ENCODE assay signal across 8 cellular contexts in the genomic region with DNA sequence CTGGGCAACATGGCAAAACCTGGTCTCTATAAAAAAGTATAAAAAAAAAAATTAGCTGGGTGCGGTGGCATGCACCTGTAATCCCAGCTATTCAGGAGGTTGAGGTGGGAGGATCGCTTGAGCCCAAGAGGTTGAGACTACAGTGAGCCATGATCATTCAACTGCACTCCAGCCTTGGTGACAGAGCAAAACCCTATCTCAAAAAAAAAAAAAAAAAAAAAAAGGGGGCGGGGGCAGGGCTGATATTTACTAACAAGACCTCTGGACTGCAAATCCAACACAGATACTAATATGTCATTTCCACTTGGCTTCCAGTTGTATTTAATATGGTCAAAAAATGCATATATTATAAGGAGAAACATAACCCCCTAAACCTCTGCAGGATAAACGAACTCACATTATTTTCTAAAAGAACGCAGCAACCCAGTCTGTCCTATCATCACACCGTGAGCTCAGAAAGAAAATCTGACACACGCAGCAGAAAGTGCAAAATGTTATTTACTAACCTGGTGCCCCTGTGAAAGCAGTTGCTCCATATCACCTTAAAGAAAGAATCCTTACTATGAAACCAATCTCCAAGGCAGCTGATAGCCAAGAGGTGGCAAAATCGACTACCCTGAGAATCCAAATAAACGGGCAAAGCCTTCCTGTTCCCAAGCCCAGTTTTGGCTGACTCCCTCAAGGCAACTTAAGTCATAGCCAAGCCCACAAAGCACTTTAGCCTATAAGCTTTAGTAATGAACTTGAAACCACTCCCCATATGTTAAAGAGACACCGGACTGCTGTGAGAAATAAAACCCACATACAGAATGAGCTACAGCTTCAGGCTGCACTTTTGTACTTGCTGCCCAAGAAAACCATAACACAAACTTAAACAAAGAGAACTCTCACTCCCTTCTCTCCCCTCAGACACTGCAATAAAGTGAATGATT. TPM values are rescaled to one million over a fixed set of nuclear protein-coding genes. Genes with fewer than 3 reads are reported as not detected.
DNase-seq lines count a peak whose midpoint lies in the region; ATAC-seq, FAIRE-seq and TF ChIP-seq lines count a peak whose summit lies in the region.

No MANE protein-coding gene starts in this region.

- H3K4me3 ChIP-seq in endothelial cell of umbilical vein (replicated peaks in 1 of 3; ENCODE audit: insufficient read depth in 1 of 3, low read depth in 1 of 3, low read length in 3 of 3) (peak overlapping the region; percentile 3 to 51 (median 47)), mucosa of descending colon (no peak overlapping the region)

- CTCF ChIA-PET in endothelial cell of umbilical vein (lab: Charles Lee): interaction anchor here (0.7 to 5.1 kb wide), 29 partner anchors 8 to 809 kb away, joined by 3 to 62 read pairs (median 6); no protein-coding TSS in a partner anchor
- CTCF ChIA-PET in activated CD4-positive, alpha-beta T cell treated with anti-CD3 and anti-CD28 coated beads for 36 hours (lab: Charles Lee): interaction anchor here (0.7 to 3.2 kb wide), 17 partner anchors 8 to 1445 kb away, joined by 3 to 55 read pairs (median 8); no protein-coding TSS in a partner anchor

- H3K36me3 Mint-ChIP-seq in stimulated activated naive B cell treated with anti-CD40 and anti-IgM and Interleukin-4, amounts not matched to agents 10 μg/mL and 1 μg/mL and 100 μg/mL, for 72 hours: no peaks in the 10 kb centered on the region
- H3K36me3 Mint-ChIP-seq in activated CD4-positive, alpha-beta T cell treated with anti-CD3 and anti-CD28 coated beads for 36 hours (ENCODE audit: low read depth): no peaks in the 10 kb centered on the region

- H3K9ac ChIP-seq in endothelial cell of umbilical vein (replicated peaks; ENCODE audit: extremely low read depth, insufficient read depth, low read length): peak overlapping the region; percentile 10

- peak overlapping the region; percentile 10 for H2AFZ ChIP-seq in endothelial cell of umbilical vein (ENCODE audit: low read depth, low read length)

- no peaks in the 10 kb centered on the region for H3K9me3 ChIP-seq in endothelial cell of umbilical vein (replicated peaks; ENCODE audit: control insufficient read depth, insufficient read depth, low read length)
- H3K9me3 ChIP-seq in mucosa of descending colon: no peaks in the 10 kb centered on the region

- TF ChIP-seq CTCF in endothelial cell of umbilical vein (IDR thresholded peaks at IDR 0.05; ENCODE audit: extremely low read depth in 1 of 2, insufficient read depth in 1 of 2, low read depth in 1 of 2, low read length in 2 of 2) (no peak), mucosa of descending colon (IDR thresholded peaks at IDR 0.05) (no peak)

- H3K9me1 ChIP-seq in endothelial cell of umbilical vein (replicated peaks; ENCODE audit: control insufficient read depth, extremely low read depth, insufficient read depth, low read length): no peaks in the 10 kb centered on the region

- H3K27me3 ChIP-seq in endothelial cell of umbilical vein (ENCODE audit: control insufficient read depth in 2 of 2, insufficient read depth in 2 of 2, low read length in 2 of 2): no peaks in the 10 kb centered on the region

- no peak overlapping the region for H3K4me3 Mint-ChIP-seq in stimulated activated naive B cell treated with anti-CD40 and anti-IgM and Interleukin-4, amounts not matched to agents 10 μg/mL and 1 μg/mL and 100 μg/mL, for 72 hours
- no peak overlapping the region for H3K4me3 Mint-ChIP-seq in activated CD4-positive, alpha-beta T cell treated with anti-CD3 and anti-CD28 coated beads for 36 hours

- H3K4me1 ChIP-seq in endothelial cell of umbilical vein (ENCODE audit: control insufficient read depth, extremely low read depth, insufficient read depth, low read length) (peaks cover 16% of the 10 kb centered on the region), mucosa of descending colon (ENCODE audit: low read depth) (peaks cover 26% of the 10 kb centered on the region)

- POLR2A ChIA-PET in endothelial cell of umbilical vein (lab: Charles Lee): interaction anchor here (1.5 kb wide), 1 partner anchor 20 kb away, joined by 6 read pairs; no protein-coding TSS in a partner anchor
- POLR2A ChIA-PET in activated CD4-positive, alpha-beta T cell treated with anti-CD3 and anti-CD28 coated beads for 36 hours (lab: Charles Lee): no interaction called here

- in situ Hi-C loops in Caki2 (cut with HindIII; ENCODE audit: low pct_unique_long_range_greater_than_20kb, low sequenced_read_pairs): loop anchor here (5.0 kb wide), 1 partner anchor 34 kb away; no protein-coding TSS in a partner anchor

- no peak overlapping the region for H3K27ac Mint-ChIP-seq in stimulated activated naive B cell treated with anti-CD40 and anti-IgM and Interleukin-4, amounts not matched to agents 10 μg/mL and 1 μg/mL and 100 μg/mL, for 72 hours
- no peak overlapping the region for H3K27ac Mint-ChIP-seq in activated CD4-positive, alpha-beta T cell treated with anti-CD3 and anti-CD28 coated beads for 36 hours

- ATAC-seq in HG02798 (IDR thresholded peaks at IDR 0.05; ENCODE audit: poor library complexity, unreplicated experiment) (peak; percentile 75), mucosa of descending colon (peak; percentile 96), GM21529 (IDR thresholded peaks at IDR 0.05; ENCODE audit: unreplicated experiment) (no peak)
- no peak for ATAC-seq in stimulated activated naive B cell treated with anti-CD40 and anti-IgM and Interleukin-4, amounts not matched to agents 10 μg/mL and 1 μg/mL and 100 μg/mL, for 72 hours (replicated peaks)
- no peak for ATAC-seq in activated CD4-positive, alpha-beta T cell treated with anti-CD3 and anti-CD28 coated beads for 36 hours

- H3K9me3 Mint-ChIP-seq in stimulated activated naive B cell treated with anti-CD40 and anti-IgM and Interleukin-4, amounts not matched to agents 10 μg/mL and 1 μg/mL and 100 μg/mL, for 72 hours: no peaks in the 10 kb centered on the region
- no peaks in the 10 kb centered on the region for H3K9me3 Mint-ChIP-seq in activated CD4-positive, alpha-beta T cell treated with anti-CD3 and anti-CD28 coated beads for 36 hours (ENCODE audit: low read depth)

- H3K36me3 ChIP-seq in endothelial cell of umbilical vein (ENCODE audit: control insufficient read depth in 2 of 2, extremely low read depth in 1 of 2, insufficient read depth in 2 of 2, low read length in 2 of 2): no peaks in the 10 kb centered on the region
- no peaks in the 10 kb centered on the region for H3K36me3 ChIP-seq in mucosa of descending colon (ENCODE audit: low read depth)

- H4K20me1 ChIP-seq in endothelial cell of umbilical vein (replicated peaks; ENCODE audit: control insufficient read depth, extremely low read depth, insufficient read depth, low read length): no peaks in the 10 kb centered on the region

- peaks cover 0 to 5% of the 10 kb centered on the region in 2 donors for H3K27me3 Mint-ChIP-seq in stimulated activated naive B cell treated with anti-CD40 and anti-IgM and Interleukin-4, amounts not matched to agents 10 μg/mL and 1 μg/mL and 100 μg/mL, for 72 hours
- H3K27me3 Mint-ChIP-seq in activated CD4-positive, alpha-beta T cell treated with anti-CD3 and anti-CD28 coated beads for 36 hours: peaks cover 5% of the 10 kb centered on the region

- no peaks in the 10 kb centered on the region for H3K4me1 Mint-ChIP-seq in stimulated activated naive B cell treated with anti-CD40 and anti-IgM and Interleukin-4, amounts not matched to agents 10 μg/mL and 1 μg/mL and 100 μg/mL, for 72 hours
- H3K4me1 Mint-ChIP-seq in activated CD4-positive, alpha-beta T cell treated with anti-CD3 and anti-CD28 coated beads for 36 hours: no peaks in the 10 kb centered on the region

- DNase-seq in Caki2 (ENCODE audit: low read depth) (peak; percentile 74), NOMO-1 treated with dmso at 0.1 percent for 144 hours (lab: John Stamatoyannopoulos, UW; ENCODE audit: unreplicated experiment) (peak; percentile 53), endothelial cell of umbilical vein (ENCODE audit: low read depth, low spot score) (peak; percentile 93), mucosa of descending colon (peak in 1 of 3 donors; percentile 66)
- DNase-seq in stimulated activated naive B cell treated with anti-CD40 and anti-IgM and Interleukin-4, amounts not matched to agents 10 μg/mL and 1 μg/mL and 100 μg/mL, for 72 hours: no peak
- DNase-seq in activated CD4-positive, alpha-beta T cell treated with anti-CD3 and anti-CD28 coated beads for 36 hours: no peak

- H3K79me2 ChIP-seq in endothelial cell of umbilical vein (ENCODE audit: control insufficient read depth, insufficient read depth, low read length): peaks cover 5% of the 10 kb centered on the region

- H3K4me2 ChIP-seq in endothelial cell of umbilical vein (ENCODE audit: insufficient read depth, low read length): peak overlapping the region; percentile 66

- intact Hi-C loops in endothelial cell of umbilical vein (cut with micrococcal nuclease): loop anchor here (1.0 kb wide), 1 partner anchor 125 kb away; no protein-coding TSS in a partner anchor
- intact Hi-C loops in mucosa of descending colon (cut with DNase I, micrococcal nuclease): loop anchor here in 1 of 2 donors (5.0 kb wide), 1 partner anchor 119 kb away; no protein-coding TSS in a partner anchor
- intact Hi-C loops in activated CD4-positive, alpha-beta T cell treated with anti-CD3 and anti-CD28 coated beads for 36 hours (cut with DNase I, micrococcal nuclease): loop anchor here (5.0 to 10.0 kb wide), 3 partner anchors 571 to 809 kb away; no protein-coding TSS in a partner anchor

- FAIRE-seq in endothelial cell of umbilical vein (lab: Jason Lieb, UNC): peak; percentile 72

- TSS peak; percentile 46 for BruUV-seq in endothelial cell of umbilical vein (replicated peaks; lab: Mats Ljungman, UMichigan)

- dilution Hi-C loops in endothelial cell of umbilical vein (cut with MboI; ENCODE audit: extremely low pct_ligation_motif_present, low sequenced_read_pairs): no loop called here

- no peak for TF ChIP-seq POLR2A in endothelial cell of umbilical vein (IDR thresholded peaks at IDR 0.05; ENCODE audit: low read depth, low read length)

- H3K27ac ChIP-seq in endothelial cell of umbilical vein (ENCODE audit: insufficient read depth, low read depth, low read length): peak overlapping the region; percentile 34

TF ChIP-seq in endothelial cell of umbilical vein, 7 proteins besides CTCF, POLR2A, EP300 and RAD21 (continues in another document):
- no peak for TF ChIP-seq FOS (IDR thresholded peaks at IDR 0.05; ENCODE audit: borderline replicate concordance, insufficient read depth, low read length)

RNA-seq across cellular contexts. Expression of a gene that starts 39.3 kb away (rescaled TPM):
- 6.4 and 12.2 TPM in 2 replicates for total RNA-seq in Caki2 (2014; rRNA removed; shearing (Covaris generic); ENCODE audit: low replicate concordance)
- 75.6 and 108 TPM in 2 replicates for total RNA-seq in endothelial cell of umbilical vein
- polyA plus RNA-seq in endothelial cell of umbilical vein: 35.7 and 42.0 TPM in 2 replicates
- polyA plus RNA-seq in endothelial cell of umbilical vein (2011; cell fraction: cytosol; rRNA removed): 33.4 and 33.6 TPM in 2 replicates
- polyA plus RNA-seq in endothelial cell of umbilical vein (2011; cell fraction: nucleus; rRNA removed): 169 and 198 TPM in 2 replicates
- polyA plus RNA-seq in endothelial cell of umbilical vein (2012): 32.5 and 45.4 TPM in 2 replicates
- 168 and 217 TPM in 2 replicates for polyA minus RNA-seq in endothelial cell of umbilical vein
- 10.1 TPM for polyA minus RNA-seq in endothelial cell of umbilical vein (2011; cell fraction: cytosol; rRNA and poly(A)+ RNA removed)
- 352 and 548 TPM in 2 replicates for polyA minus RNA-seq in endothelial cell of umbilical vein (2011; cell fraction: nucleus; rRNA and poly(A)+ RNA removed)
- 100 to 1,000 TPM in 1 of 3 donors, 10 to 100 TPM in 2; 46.6 to 105 (median 65.1) TPM for total RNA-seq in mucosa of descending colon
- 1 to 10 TPM; 1.1 to 1.2 TPM for total RNA-seq in activated CD4-positive, alpha-beta T cell treated with anti-CD3 and anti-CD28 coated beads for 36 hours

Comparison
In these comparisons a context has a peak if more than half of its experiments do, and no peak if none do; other contexts are left out.
1. DNase-seq: peak in Caki2 (single experiment), NOMO-1 treated with dmso at 0.1 percent for 144 hours (single experiment) and endothelial cell of umbilical vein (single experiment); none in stimulated activated naive B cell treated with anti-CD40 and anti-IgM and Interleukin-4, amounts not matched to agents 10 μg/mL and 1 μg/mL and 100 μg/mL, for 72 hours (single experiment) and activated CD4-positive, alpha-beta T cell treated with anti-CD3 and anti-CD28 coated beads for 36 hours (single experiment).
2. ATAC-seq: peak in HG02798 (single experiment) and mucosa of descending colon (single experiment); none in stimulated activated naive B cell treated with anti-CD40 and anti-IgM and Interleukin-4, amounts not matched to agents 10 μg/mL and 1 μg/mL and 100 μg/mL, for 72 hours (0 of 2), GM21529 (single experiment) and activated CD4-positive, alpha-beta T cell treated with anti-CD3 and anti-CD28 coated beads for 36 hours (single experiment).